8 cellular contexts compared by ENCODE assay signal in genomic region chr10:48289652-48290238, GRCh38. TPM values are rescaled to one million over a fixed set of nuclear protein-coding genes. Genes with fewer than 3 reads are reported as not detected.
DNase-seq lines count a peak whose midpoint lies in the region; ATAC-seq and TF ChIP-seq lines count a peak whose summit lies in the region.

No MANE protein-coding gene starts in this region.

- no peaks in the 10 kb centered on the region for H3K4me1 ChIP-seq in osteoblast (ENCODE audit: insufficient read depth, low read length)

- H3K27me3 ChIP-seq in osteoblast (ENCODE audit: insufficient read depth, low read length): peaks cover 37% of the 10 kb centered on the region

- TF ChIP-seq CTCF in osteoblast (IDR thresholded peaks at IDR 0.05; ENCODE audit: extremely low read depth, low read depth, low read length): peak; percentile 82

- H3K36me3 ChIP-seq in osteoblast (ENCODE audit: insufficient read depth, low read length): no peaks in the 10 kb centered on the region

- H2AFZ ChIP-seq in osteoblast (ENCODE audit: low read length): no peak overlapping the region

- H3K79me2 ChIP-seq in osteoblast (ENCODE audit: insufficient read depth, low read length): no peaks in the 10 kb centered on the region

- H3K4me2 ChIP-seq in osteoblast (ENCODE audit: insufficient read depth, low read length): no peak overlapping the region

- ATAC-seq in HG02610 (IDR thresholded peaks at IDR 0.05; ENCODE audit: unreplicated experiment) (peak; percentile 34), GM18519 (IDR thresholded peaks at IDR 0.05; ENCODE audit: low FRiP score, unreplicated experiment) (no peak)

- H3K27ac ChIP-seq in osteoblast (ENCODE audit: low read depth, low read length): no peak overlapping the region

- DNase-seq in NCI-H2171 treated with DMSO at 0.1 percent for 48 hours (lab: John Stamatoyannopoulos, UW) (peak; percentile 16), NCI-H2171 (lab: John Stamatoyannopoulos, UW) (no peak), NCI-H510A (lab: John Stamatoyannopoulos, UW) (peak; percentile 44), fibroblast of the conjunctiva (ENCODE audit: low read depth) (peak; percentile 14), osteoblast (ENCODE audit: insufficient read length, low spot score, missing footprints) (no peak)
- DNase-seq in activated T-cell treated with anti-CD3 and anti-CD28 coated beads, Interleukin-2, amount 50 U/mL, for 1 hour: peak; percentile 51

- no peaks in the 10 kb centered on the region for H3K9me3 ChIP-seq in osteoblast (ENCODE audit: low read depth, low read length)

- H3K4me3 ChIP-seq in osteoblast (ENCODE audit: insufficient read depth, low read length): no peak overlapping the region

- H4K20me1 ChIP-seq in osteoblast (ENCODE audit: insufficient read depth, low read length): no peaks in the 10 kb centered on the region

RNA-seq across cellular contexts. Expression of gene FRMPD2, which starts 15.2 kb away (rescaled TPM):
- total RNA-seq in osteoblast: 0.59 TPM in 1 of 2 replicates, not detected in the other

RNA-seq across cellular contexts. Expression of gene MAPK8, which starts 16.7 kb away (rescaled TPM):
- 55.7 and 57.8 TPM in 2 replicates for total RNA-seq in osteoblast

Comparison
In these comparisons a context has a peak if more than half of its experiments do, and no peak if none do; other contexts are left out.
1. DNase-seq: peak in NCI-H2171 treated with DMSO at 0.1 percent for 48 hours (single experiment), NCI-H510A (single experiment), activated T-cell treated with anti-CD3 and anti-CD28 coated beads, Interleukin-2, amount 50 U/mL, for 1 hour (single experiment) and fibroblast of the conjunctiva (single experiment); none in NCI-H2171 (single experiment) and osteoblast (single experiment).